In the genomic region with DNA sequence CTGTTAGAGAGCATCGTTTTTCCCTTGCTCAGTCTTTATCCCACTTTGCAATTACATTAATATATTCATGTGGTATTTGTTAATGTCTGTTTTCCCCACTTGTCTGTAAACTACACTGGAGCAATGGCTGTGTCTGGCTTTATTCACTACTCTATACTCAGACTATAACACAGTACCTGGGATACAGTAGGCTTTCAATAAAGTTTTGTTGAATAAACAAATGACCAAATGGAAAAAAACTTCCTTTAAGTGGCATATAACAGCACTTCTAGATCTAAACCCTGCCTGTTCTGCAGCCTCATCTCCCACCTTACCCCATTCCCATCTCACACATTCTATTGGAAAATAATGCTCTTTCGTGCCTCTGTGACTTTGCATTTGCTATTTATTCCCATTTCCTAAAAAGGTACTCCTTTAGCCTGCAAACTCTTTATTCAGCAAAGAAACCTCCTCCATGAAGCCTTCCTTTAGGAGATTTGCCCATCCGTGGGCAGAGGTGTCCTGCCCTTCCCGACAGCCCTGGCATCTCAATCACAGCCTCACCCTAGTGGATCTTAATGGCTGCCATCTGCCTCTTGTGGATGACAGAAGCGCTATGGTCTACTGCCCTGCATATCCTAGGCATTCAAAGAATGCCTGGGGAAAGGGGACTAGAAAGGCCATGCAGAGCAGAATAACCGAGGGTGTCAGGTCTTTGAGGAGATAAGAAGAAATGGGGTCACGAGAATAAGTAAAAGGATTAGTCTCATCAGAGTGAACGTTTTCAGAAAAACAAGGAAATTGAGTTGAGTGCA, we compare ENCODE assay signal across 19 cellular contexts. TPM values are rescaled to one million over a fixed set of nuclear protein-coding genes. Genes with fewer than 3 reads are reported as not detected.
A peak's percentile ranks its signal among the peaks of the same experiment; 100 is the strongest.
DNase-seq lines count a peak whose midpoint lies in the region; ATAC-seq lines count a peak whose summit lies in the region.
"Had no signal": no experiment of that assay in that cellular context is flagged by ENCODE, and none has a peak within 500 bp of the region (broad histone marks: within the 10 kb centered on the region; RNA-seq: fewer than 3 reads in every experiment).

No MANE protein-coding gene starts in this region.

- H3K9me3 Mint-ChIP-seq in stimulated activated effector memory CD8-positive, alpha-beta T cell treated with anti-CD3 and anti-CD28 coated beads, Interleukin-12 subunit alpha, Interleukin-12 subunit beta, amount 100 ng/mL, for 72 hours: no peaks in the 10 kb centered on the region
- H3K9me3 Mint-ChIP-seq: CD8-positive, alpha-beta memory T cell had no signal

- intact Hi-C loops in Right ventricle myocardium superior (cut with DNase I): no loop called here
- intact Hi-C loops in cardiac septum (cut with DNase I): no loop called here

- DNase-seq in Right ventricle myocardium superior (no peak), cardiac septum (ENCODE audit: low spot score) (no peak), T-helper 17 cell (no peak), iPS-NIHi11 (ENCODE audit: low spot score) (peak; percentile 35), NCI-H226 (no peak)
- no peak for DNase-seq in stimulated activated effector memory CD8-positive, alpha-beta T cell treated with anti-CD3 and anti-CD28 coated beads, Interleukin-12 subunit alpha, Interleukin-12 subunit beta, amount 100 ng/mL, for 72 hours (ENCODE audit: low spot score in 2 of 2)
- DNase-seq: activated CD4-positive, CD25-positive, alpha-beta regulatory T cell treated with anti-CD3 and anti-CD28 coated beads, Interleukin-2, amount 50 U/mL, for 72 hours; activated naive CD4-positive, alpha-beta T cell treated with anti-CD3 and anti-CD28 coated beads, Interleukin-2, amount 50 U/mL, for 16 hours; CD8-positive, alpha-beta memory T cell; effector memory CD4-positive, alpha-beta T cell; KG1; mesenchymal stem cell; NCI-H1092; NCI-H774; stimulated activated naive CD8-positive, alpha-beta T cell treated with anti-CD3 and anti-CD28 coated beads, Interleukin-15, Interleukin-2, amounts not matched to agents 100 U/mL and 50 U/mL, for 24 hours; T-helper 2 cell; upper lobe of right lung had no signal

- H3K27me3 Mint-ChIP-seq in T-helper 17 cell: no peaks in the 10 kb centered on the region
- H3K27me3 Mint-ChIP-seq: CD8-positive, alpha-beta memory T cell had no signal

- ATAC-seq in Right ventricle myocardium superior (ENCODE audit: poor library complexity): peak; percentile 31
- no peak for ATAC-seq in T-helper 17 cell
- ATAC-seq in stimulated activated effector memory CD8-positive, alpha-beta T cell treated with anti-CD3 and anti-CD28 coated beads, Interleukin-12 subunit alpha, Interleukin-12 subunit beta, amount 100 ng/mL, for 72 hours: no peak
- no peak for ATAC-seq in GM18868 (IDR thresholded peaks at IDR 0.05; ENCODE audit: unreplicated experiment)
- no peak for ATAC-seq in HG03039 (IDR thresholded peaks at IDR 0.05; ENCODE audit: unreplicated experiment)
- ATAC-seq: stimulated activated naive CD8-positive, alpha-beta T cell treated with anti-CD3 and anti-CD28 coated beads, Interleukin-15, Interleukin-2, amounts not matched to agents 100 U/mL and 50 U/mL, for 24 hours; upper lobe of right lung had no signal

- H3K27ac Mint-ChIP-seq in T-helper 17 cell: peak overlapping the region; percentile 37
- H3K27ac Mint-ChIP-seq in stimulated activated effector memory CD8-positive, alpha-beta T cell treated with anti-CD3 and anti-CD28 coated beads, Interleukin-12 subunit alpha, Interleukin-12 subunit beta, amount 100 ng/mL, for 72 hours: peak overlapping the region; percentile 26

- no peaks in the 10 kb centered on the region for H3K9me3 ChIP-seq in T-helper 17 cell (ENCODE audit: control insufficient read depth, low read length, poor library complexity, severe bottlenecking)
- H3K9me3 ChIP-seq: upper lobe of right lung had no signal

- H3K4me1 Mint-ChIP-seq in T-helper 17 cell: peaks cover 11% of the 10 kb centered on the region
- peaks cover 13% of the 10 kb centered on the region for H3K4me1 Mint-ChIP-seq in stimulated activated effector memory CD8-positive, alpha-beta T cell treated with anti-CD3 and anti-CD28 coated beads, Interleukin-12 subunit alpha, Interleukin-12 subunit beta, amount 100 ng/mL, for 72 hours
- H3K4me1 Mint-ChIP-seq: CD8-positive, alpha-beta memory T cell had no signal

- H3K4me3 Mint-ChIP-seq in T-helper 17 cell: no peak overlapping the region
- H3K4me3 Mint-ChIP-seq in stimulated activated effector memory CD8-positive, alpha-beta T cell treated with anti-CD3 and anti-CD28 coated beads, Interleukin-12 subunit alpha, Interleukin-12 subunit beta, amount 100 ng/mL, for 72 hours: no peak overlapping the region
- H3K4me3 Mint-ChIP-seq: CD8-positive, alpha-beta memory T cell had no signal

- peaks cover 5% of the 10 kb centered on the region for H3K36me3 Mint-ChIP-seq in T-helper 17 cell (ENCODE audit: low read depth)
- H3K36me3 Mint-ChIP-seq in stimulated activated effector memory CD8-positive, alpha-beta T cell treated with anti-CD3 and anti-CD28 coated beads, Interleukin-12 subunit alpha, Interleukin-12 subunit beta, amount 100 ng/mL, for 72 hours: peaks cover 12% of the 10 kb centered on the region

RNA-seq across cellular contexts. Expression of gene SPOCK2, which starts 57.5 kb away (rescaled TPM):
- total RNA-seq in Right ventricle myocardium superior (9.6 TPM), cardiac septum (7.5 TPM), T-helper 17 cell (100 to 1,000 TPM; 603 to 772 TPM)

Comparison
In these comparisons a context has a peak if more than half of its experiments do, and no peak if none do; other contexts are left out.
1. RNA of gene SPOCK2, which starts 57.5 kb away (total RNA-seq): 603 to 772 TPM in T-helper 17 cell; 9.6 TPM in Right ventricle myocardium superior (single experiment) and 7.5 TPM in cardiac septum (single experiment); every median in the first group is over 10 times any median in the second.